10 cellular contexts compared by ENCODE assay signal in the genomic region with DNA sequence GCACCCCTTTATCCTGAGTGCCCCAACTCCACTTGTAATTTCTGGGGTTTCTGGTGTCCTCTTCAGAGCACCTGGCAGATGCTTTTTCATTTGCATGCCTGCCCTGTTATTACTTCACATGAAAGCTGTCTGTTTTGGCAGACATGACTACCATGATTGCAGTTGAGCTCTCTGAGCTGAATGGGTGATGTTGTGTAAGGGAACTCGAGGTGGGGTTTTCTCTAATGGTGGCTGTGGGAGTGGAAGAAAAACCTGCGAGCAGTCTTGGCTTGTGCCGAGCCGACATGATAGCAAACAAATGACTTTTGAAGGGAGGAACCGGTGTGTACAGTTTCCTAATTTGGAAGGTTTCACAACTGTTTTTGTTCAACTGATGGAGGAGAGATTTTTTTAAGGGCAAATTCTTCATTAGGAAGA.
DNase-seq lines count a peak whose midpoint lies in the region; ATAC-seq and TF ChIP-seq lines count a peak whose summit lies in the region.
"Had no signal": no experiment of that assay in that cellular context is flagged by ENCODE, and none has a peak within 500 bp of the region (broad histone marks: within the 10 kb centered on the region; RNA-seq: fewer than 3 reads in every experiment).

No MANE protein-coding gene starts in this region.

- intact Hi-C loops in left cardiac atrium (cut with DNase I) = no loop called here

- H3K27ac ChIP-seq in skeletal muscle tissue (ENCODE audit: low read depth, low read length) = peak overlapping the region; percentile 65

- peak overlapping the region in 1 of 3 donors; percentile 62 for H3K9ac ChIP-seq in skeletal muscle tissue (ENCODE audit: low read depth in 1 of 3, low read length in 3 of 3)

- ATAC-seq in left cardiac atrium (peak; percentile 10 to 45), HG03469 (IDR thresholded peaks at IDR 0.05; ENCODE audit: unreplicated experiment) (no peak)

- H3K4me3 ChIP-seq in WI38 (ENCODE audit: low read depth, low read length) (peak overlapping the region; percentile 29), skeletal muscle tissue (ENCODE audit: low read length in 3 of 3) (no peak overlapping the region)

- H3K4me1 ChIP-seq in skeletal muscle tissue (ENCODE audit: control insufficient read depth in 3 of 3, insufficient read depth in 3 of 3, low read length in 3 of 3) = peaks cover 26 to 30% (median 29%) of the 10 kb centered on the region in 3 donors

- no peak for TF ChIP-seq CTCF in WI38 (IDR thresholded peaks at IDR 0.05; ENCODE audit: low read depth, low read length)

- no peaks in the 10 kb centered on the region for H3K9me3 ChIP-seq in skeletal muscle tissue (ENCODE audit: control insufficient read depth in 3 of 3, low read length in 3 of 3)

- no peaks in the 10 kb centered on the region for H3K36me3 ChIP-seq in skeletal muscle tissue (ENCODE audit: control insufficient read depth in 3 of 3, insufficient read depth in 3 of 3, low read length in 3 of 3)

- H3K27me3 ChIP-seq in skeletal muscle tissue (ENCODE audit: control insufficient read depth in 3 of 3, insufficient read depth in 3 of 3, low read length in 3 of 3) = no peaks in the 10 kb centered on the region

- DNase-seq in H4 (ENCODE audit: low spot score) (peak; percentile 42), left cardiac atrium (no peak), A172 (ENCODE audit: low spot score) (no peak)
- no peak for DNase-seq in activated T-cell treated with anti-CD3 and anti-CD28 coated beads, Interleukin-2, amount 50 U/mL, for 48 hours
- DNase-seq in stimulated activated CD4-positive, alpha-beta T cell treated with anti-CD3 and anti-CD28 coated beads, Interleukin-4, amount 100 ng/mL, for 1 hour = no peak
- DNase-seq: activated naive CD8-positive, alpha-beta T cell treated with anti-CD3 and anti-CD28 coated beads, Interleukin-2, amount 10 ng/mL, durations not matched to agents 7 days and 5 days; naive B cell had no signal
